Comparison of ENCODE assay signal across 8 cellular contexts in genomic region chr11:6251120-6251733, GRCh38. TPM values are rescaled to one million over a fixed set of nuclear protein-coding genes. Genes with fewer than 3 reads are reported as not detected.
A peak's percentile ranks its signal among the peaks of the same experiment; 100 is the strongest.
DNase-seq lines count a peak whose midpoint lies in the region; ATAC-seq and TF ChIP-seq lines count a peak whose summit lies in the region.

No MANE protein-coding gene starts in this region.

- no peak for TF ChIP-seq POLR2A in prostate gland (IDR thresholded peaks at IDR 0.05)

- H3K4me1 Mint-ChIP-seq in Caco-2 (ENCODE audit: low read depth, unreplicated experiment) = peaks cover 17% of the 10 kb centered on the region
- no peaks in the 10 kb centered on the region for H3K4me1 Mint-ChIP-seq in activated naive CD8-positive, alpha-beta T cell treated with anti-CD3 and anti-CD28 coated beads, Interleukin-2, amount 50 U/mL, for 24 hours

- intact Hi-C loops in Caco-2 (cut with micrococcal nuclease; ENCODE audit: unreplicated experiment) (loop anchor here (1.0 kb wide), 4 partner anchors 47 to 112 kb away; no protein-coding TSS in a partner anchor), heart right ventricle (cut with DNase I) (loop anchor here in 8 of 10 donors (1.0 to 10.0 kb wide), 8 partner anchors 41 to 112 kb away; no protein-coding TSS in a partner anchor), prostate gland (cut with DNase I) (loop anchor here (5.0 kb wide), 2 partner anchors 66 to 101 kb away; no protein-coding TSS in a partner anchor)

- no peaks in the 10 kb centered on the region for H3K27me3 ChIP-seq in Caco-2 (replicated peaks; ENCODE audit: control insufficient read depth, insufficient read depth, low read length)
- peaks cover 0 to 7% (median 0%) of the 10 kb centered on the region in 7 donors for H3K27me3 ChIP-seq in heart right ventricle
- no peaks in the 10 kb centered on the region for H3K27me3 ChIP-seq in prostate gland (replicated peaks; ENCODE audit: insufficient read depth)

- POLR2A ChIA-PET in Caco-2 (lab: Charles Lee) = interaction anchor here (1.1 kb wide), 1 partner anchor 9 kb away, joined by 3 read pairs; no protein-coding TSS in a partner anchor

- H3K36me3 Mint-ChIP-seq in Caco-2 (ENCODE audit: insufficient read depth, unreplicated experiment) = no peaks in the 10 kb centered on the region
- H3K36me3 Mint-ChIP-seq in activated naive CD8-positive, alpha-beta T cell treated with anti-CD3 and anti-CD28 coated beads, Interleukin-2, amount 50 U/mL, for 24 hours (ENCODE audit: low read depth) = no peaks in the 10 kb centered on the region

- no peak overlapping the region for H3K27ac Mint-ChIP-seq in Caco-2 (ENCODE audit: unreplicated experiment)
- no peak overlapping the region for H3K27ac Mint-ChIP-seq in activated naive CD8-positive, alpha-beta T cell treated with anti-CD3 and anti-CD28 coated beads, Interleukin-2, amount 50 U/mL, for 24 hours

- no peaks in the 10 kb centered on the region for H3K9me3 Mint-ChIP-seq in Caco-2 (ENCODE audit: unreplicated experiment)
- no peaks in the 10 kb centered on the region for H3K9me3 Mint-ChIP-seq in activated naive CD8-positive, alpha-beta T cell treated with anti-CD3 and anti-CD28 coated beads, Interleukin-2, amount 50 U/mL, for 24 hours

- no peak overlapping the region for H3K4me3 Mint-ChIP-seq in Caco-2 (ENCODE audit: unreplicated experiment)
- no peak overlapping the region for H3K4me3 Mint-ChIP-seq in activated naive CD8-positive, alpha-beta T cell treated with anti-CD3 and anti-CD28 coated beads, Interleukin-2, amount 50 U/mL, for 24 hours

- TF ChIP-seq CTCF in Caco-2 (IDR thresholded peaks at IDR 0.05; ENCODE audit: insufficient read depth in 1 of 2, low read depth in 1 of 2, low read length in 1 of 2, severe bottlenecking in 1 of 2, unreplicated experiment in 1 of 2) = peak; percentile 69 to 91
- peak; percentile 46 to 86 (median 77) for TF ChIP-seq CTCF in heart right ventricle (IDR thresholded peaks at IDR 0.05)
- TF ChIP-seq CTCF in prostate gland (IDR thresholded peaks at IDR 0.05) = peak; percentile 46 to 85 (median 74)

- H3K27ac ChIP-seq in heart right ventricle = peak overlapping the region in 4 of 10 donors; percentile 20 to 43 (median 32)
- H3K27ac ChIP-seq in prostate gland = peak overlapping the region in 1 of 2 donors; percentile 67

- peak; percentile 81 to 83 for DNase-seq in Caco-2
- peak; percentile 59 for DNase-seq in RPMI7951 (ENCODE audit: low read depth)
- DNase-seq in activated naive CD8-positive, alpha-beta T cell treated with anti-CD3 and anti-CD28 coated beads, Interleukin-2, amount 50 U/mL, for 24 hours = peak; percentile 67
- peak; percentile 58 to 66 for DNase-seq in heart right ventricle
- peak; percentile 34 for DNase-seq in prostate gland (ENCODE audit: low spot score)
- no peak for DNase-seq in NCI-H2081 treated with DMSO at 0.1 percent for 48 hours (lab: John Stamatoyannopoulos, UW)

- H3K4me1 ChIP-seq in Caco-2 = peaks cover 15% of the 10 kb centered on the region
- H3K4me1 ChIP-seq in heart right ventricle = peaks cover 0 to 27% (median 6%) of the 10 kb centered on the region in 9 donors
- peaks cover 5% of the 10 kb centered on the region for H3K4me1 ChIP-seq in prostate gland (replicated peaks)

- CTCF ChIA-PET in Caco-2 (lab: Charles Lee) = interaction anchor here (0.6 to 3.5 kb wide), 18 partner anchors 9 to 139 kb away, joined by 3 to 36 read pairs (median 4); partner anchors contain the start of genes CAVIN3, FHIP1B and SMPD1

- BruUV-seq in Caco-2 (replicated peaks; lab: Mats Ljungman, UMichigan) = no TSS peak

- no peaks in the 10 kb centered on the region for H3K9me3 ChIP-seq in Caco-2
- peaks cover 0 to 5% (median 0%) of the 10 kb centered on the region in 11 donors for H3K9me3 ChIP-seq in heart right ventricle
- H3K9me3 ChIP-seq in prostate gland = no peaks in the 10 kb centered on the region

- 58% methylated on average over 6 of the region's 6 CpGs for WGBS in heart right ventricle, 2 donors
- WGBS in prostate gland = 52% methylated on average over 6 of the region's 6 CpGs

- H3K4me3 ChIP-seq in Caco-2 (ENCODE audit: low read depth, low read length) = no peak overlapping the region
- no peak overlapping the region for H3K4me3 ChIP-seq in heart right ventricle
- no peak overlapping the region for H3K4me3 ChIP-seq in prostate gland

- ATAC-seq in GM19397 (IDR thresholded peaks at IDR 0.05; ENCODE audit: unreplicated experiment) (peak; percentile 69), HG03571 (IDR thresholded peaks at IDR 0.05; ENCODE audit: unreplicated experiment) (peak; percentile 71), heart right ventricle (peak; percentile 82 to 95 (median 86))
- no peak for ATAC-seq in activated naive CD8-positive, alpha-beta T cell treated with anti-CD3 and anti-CD28 coated beads, Interleukin-2, amount 50 U/mL, for 24 hours

- H3K27me3 Mint-ChIP-seq in Caco-2 (ENCODE audit: insufficient read depth, unreplicated experiment) = no peaks in the 10 kb centered on the region
- no peaks in the 10 kb centered on the region for H3K27me3 Mint-ChIP-seq in activated naive CD8-positive, alpha-beta T cell treated with anti-CD3 and anti-CD28 coated beads, Interleukin-2, amount 50 U/mL, for 24 hours

- H3K36me3 ChIP-seq in Caco-2 (ENCODE audit: control insufficient read depth, insufficient read depth, low read length) (no peaks in the 10 kb centered on the region), heart right ventricle (no peaks in the 10 kb centered on the region), prostate gland (no peaks in the 10 kb centered on the region)

RNA-seq across cellular contexts. Expression of gene CCKBR, which starts 8.4 kb away (rescaled TPM):
- total RNA-seq in Caco-2 (2022) (1.6 and 2.1 TPM in 2 replicates), heart right ventricle (not detected), prostate gland (not detected)
- total RNA-seq in RPMI7951 (2014; rRNA removed; shearing (Covaris generic)) = not detected in 2 replicates
- under 1 TPM in 1 of 2 donors, not detected in 1; 0.15 TPM for polyA plus RNA-seq in heart right ventricle

RNA-seq across cellular contexts. Expression of gene CNGA4, which starts 12.3 kb away (rescaled TPM):
- total RNA-seq in Caco-2 (2022) = 0.56 TPM in 1 of 2 replicates, not detected in the other
- not detected in 2 replicates for total RNA-seq in RPMI7951 (2014; rRNA removed; shearing (Covaris generic))
- total RNA-seq in heart right ventricle = under 1 TPM in 1 of 10 donors, not detected in 9; 0.13 TPM
- polyA plus RNA-seq in heart right ventricle = under 1 TPM in 1 of 2 donors, not detected in 1; 0.01 TPM
- 1 to 10 TPM in 1 of 2 donors, under 1 TPM in 1; 0.27 to 2.0 TPM for total RNA-seq in prostate gland

RNA-seq across cellular contexts. Expression of gene FHIP1B, which starts 16.8 kb away (rescaled TPM):
- total RNA-seq in Caco-2 (2022) (26.8 and 27.8 TPM in 2 replicates), heart right ventricle (10 to 100 TPM; 13.4 to 17.3 (median 14.3) TPM), prostate gland (100 to 1,000 TPM in 1 of 2 donors, 10 to 100 TPM in 1; 50.6 to 105 TPM)
- 4.8 and 6.4 TPM in 2 replicates for total RNA-seq in RPMI7951 (2014; rRNA removed; shearing (Covaris generic))
- polyA plus RNA-seq in heart right ventricle = 10 to 100 TPM; 20.2 to 23.3 TPM

RNA-seq across cellular contexts. Expression of gene C11orf42, which starts 45.9 kb away (rescaled TPM):
- not detected in 2 replicates for total RNA-seq in Caco-2 (2022)
- not detected in 2 replicates for total RNA-seq in RPMI7951 (2014; rRNA removed; shearing (Covaris generic))
- total RNA-seq in heart right ventricle = not detected
- not detected for polyA plus RNA-seq in heart right ventricle
- total RNA-seq in prostate gland = 1 to 10 TPM in 1 of 2 donors, not detected in 1; 2.4 TPM

RNA-seq across cellular contexts. Expression of gene OR52W1, which starts 52.2 kb away (rescaled TPM):
- total RNA-seq in Caco-2 (2022) = not detected in 2 replicates
- not detected in 2 replicates for total RNA-seq in RPMI7951 (2014; rRNA removed; shearing (Covaris generic))
- not detected for total RNA-seq in heart right ventricle
- polyA plus RNA-seq in heart right ventricle = not detected
- total RNA-seq in prostate gland = not detected
